11 cellular contexts compared by ENCODE assay signal in the genomic region with DNA sequence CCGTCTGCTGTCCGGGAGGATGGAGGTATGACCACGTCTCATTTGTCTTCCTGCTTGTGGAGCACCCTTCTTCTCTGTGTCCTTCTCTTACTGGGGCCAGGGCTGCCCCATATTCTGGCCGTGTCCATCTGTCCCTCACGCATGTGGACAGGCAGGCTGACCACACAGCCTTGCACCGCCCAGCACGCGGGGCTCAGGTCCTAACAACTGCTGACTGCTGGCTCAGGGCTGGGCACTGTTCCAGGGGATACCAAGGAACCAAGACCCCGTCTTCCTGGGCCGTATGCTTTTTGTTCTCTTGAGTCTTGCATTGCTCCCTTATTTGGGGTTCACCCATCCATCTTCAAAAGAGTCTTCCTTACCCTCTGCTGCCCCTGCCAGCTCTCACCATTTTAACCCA. TPM values are rescaled to one million over a fixed set of nuclear protein-coding genes. Genes with fewer than 3 reads are reported as not detected.
DNase-seq lines count a peak whose midpoint lies in the region; ATAC-seq and TF ChIP-seq lines count a peak whose summit lies in the region.
"Had no signal": no experiment of that assay in that cellular context is flagged by ENCODE, and none has a peak within 500 bp of the region (broad histone marks: within the 10 kb centered on the region; RNA-seq: fewer than 3 reads in every experiment).

No MANE protein-coding gene starts in this region.

- TF ChIP-seq CTCF in Calu3 (IDR thresholded peaks at IDR 0.05; ENCODE audit: unreplicated experiment) (no peak), transverse colon (IDR thresholded peaks at IDR 0.05) (no peak)

- no peaks in the 10 kb centered on the region for H3K9me3 ChIP-seq in transverse colon
- H3K9me3 ChIP-seq: gastroesophageal sphincter had no signal

- peak overlapping the region; percentile 20 for H3K4me3 Mint-ChIP-seq in Calu3 (ENCODE audit: low read depth, unreplicated experiment)
- no peak overlapping the region for H3K4me3 Mint-ChIP-seq in activated naive CD8-positive, alpha-beta T cell treated with anti-CD3 and anti-CD28 coated beads, Interleukin-2, amount 50 U/mL, for 24 hours
- H3K4me3 Mint-ChIP-seq in natural killer cell treated with Interleukin-12 subunit alpha and Interleukin-12 subunit beta and Interleukin-15 and Interleukin-18, amount 100 ng/mL, for 72 hours = peak overlapping the region; percentile 38

- H3K27me3 ChIP-seq in transverse colon = no peaks in the 10 kb centered on the region
- H3K27me3 ChIP-seq: gastroesophageal sphincter had no signal

- no peaks in the 10 kb centered on the region for H3K36me3 ChIP-seq in transverse colon
- H3K36me3 ChIP-seq: gastroesophageal sphincter had no signal

- peaks cover 28% of the 10 kb centered on the region for H3K4me1 Mint-ChIP-seq in Calu3 (ENCODE audit: low read depth, unreplicated experiment)
- peaks cover 30% of the 10 kb centered on the region for H3K4me1 Mint-ChIP-seq in activated naive CD8-positive, alpha-beta T cell treated with anti-CD3 and anti-CD28 coated beads, Interleukin-2, amount 50 U/mL, for 24 hours
- H3K4me1 Mint-ChIP-seq in natural killer cell treated with Interleukin-12 subunit alpha and Interleukin-12 subunit beta and Interleukin-15 and Interleukin-18, amount 100 ng/mL, for 72 hours (ENCODE audit: low read depth in 2 of 2) = peaks cover 21 to 25% of the 10 kb centered on the region in 2 donors

- ATAC-seq in HG02973 (IDR thresholded peaks at IDR 0.05; ENCODE audit: unreplicated experiment) = peak; percentile 12
- ATAC-seq in activated naive CD8-positive, alpha-beta T cell treated with anti-CD3 and anti-CD28 coated beads, Interleukin-2, amount 50 U/mL, for 24 hours = no peak
- peak in 1 of 2 donors; percentile 4 for ATAC-seq in natural killer cell treated with Interleukin-12 subunit alpha and Interleukin-12 subunit beta and Interleukin-15 and Interleukin-18, amount 100 ng/mL, for 72 hours
- ATAC-seq in GM21529 (IDR thresholded peaks at IDR 0.05; ENCODE audit: unreplicated experiment) = no peak
- ATAC-seq in GM18517 (IDR thresholded peaks at IDR 0.05; ENCODE audit: unreplicated experiment) = no peak
- no peak for ATAC-seq in GM19467 (IDR thresholded peaks at IDR 0.05; ENCODE audit: unreplicated experiment)
- ATAC-seq: gastroesophageal sphincter had no signal

- CTCF ChIA-PET in Calu3 (lab: Charles Lee) = interaction anchor here (0.7 kb wide), 1 partner anchor 184 kb away, joined by 8 read pairs; no protein-coding TSS in a partner anchor

- H3K27me3 Mint-ChIP-seq in Calu3 (ENCODE audit: unreplicated experiment) = no peaks in the 10 kb centered on the region
- H3K27me3 Mint-ChIP-seq in activated naive CD8-positive, alpha-beta T cell treated with anti-CD3 and anti-CD28 coated beads, Interleukin-2, amount 50 U/mL, for 24 hours = no peaks in the 10 kb centered on the region
- peaks cover 0 to 3% of the 10 kb centered on the region in 2 donors for H3K27me3 Mint-ChIP-seq in natural killer cell treated with Interleukin-12 subunit alpha and Interleukin-12 subunit beta and Interleukin-15 and Interleukin-18, amount 100 ng/mL, for 72 hours

- no peaks in the 10 kb centered on the region for H3K36me3 Mint-ChIP-seq in Calu3 (ENCODE audit: insufficient read depth, unreplicated experiment)
- no peaks in the 10 kb centered on the region for H3K36me3 Mint-ChIP-seq in activated naive CD8-positive, alpha-beta T cell treated with anti-CD3 and anti-CD28 coated beads, Interleukin-2, amount 50 U/mL, for 24 hours (ENCODE audit: low read depth)
- H3K36me3 Mint-ChIP-seq in natural killer cell treated with Interleukin-12 subunit alpha and Interleukin-12 subunit beta and Interleukin-15 and Interleukin-18, amount 100 ng/mL, for 72 hours = no peaks in the 10 kb centered on the region

- no peaks in the 10 kb centered on the region for H3K9me3 Mint-ChIP-seq in Calu3 (ENCODE audit: low read depth, unreplicated experiment)
- no peaks in the 10 kb centered on the region for H3K9me3 Mint-ChIP-seq in activated naive CD8-positive, alpha-beta T cell treated with anti-CD3 and anti-CD28 coated beads, Interleukin-2, amount 50 U/mL, for 24 hours
- H3K9me3 Mint-ChIP-seq in natural killer cell treated with Interleukin-12 subunit alpha and Interleukin-12 subunit beta and Interleukin-15 and Interleukin-18, amount 100 ng/mL, for 72 hours = no peaks in the 10 kb centered on the region

- TF ChIP-seq POLR2A in transverse colon (IDR thresholded peaks at IDR 0.05) = no peak

- no TSS peak for BruUV-seq in Calu3 (replicated peaks; lab: Mats Ljungman, UMichigan)

- H3K27ac ChIP-seq in transverse colon = no peak overlapping the region
- H3K27ac ChIP-seq: C4-2B, gastroesophageal sphincter had no signal

- DNase-seq in Calu3 (no peak), transverse colon (no peak)
- DNase-seq in activated naive CD8-positive, alpha-beta T cell treated with anti-CD3 and anti-CD28 coated beads, Interleukin-2, amount 50 U/mL, for 24 hours = no peak
- peak; percentile 56 for DNase-seq in natural killer cell treated with Interleukin-12 subunit alpha and Interleukin-12 subunit beta and Interleukin-15 and Interleukin-18, amount 100 ng/mL, for 72 hours (ENCODE audit: low spot score)
- DNase-seq: NCI-H1930 had no signal

- in situ Hi-C loops in transverse colon (cut with MboI; ENCODE audit: low pct_ligation_motif_present in 1 of 4, low pct_unique_long_range_greater_than_20kb in 1 of 4, low sequenced_read_pairs in 3 of 4) = loop anchor here in 2 of 4 donors (10.0 to 25.0 kb wide), 2 partner anchors 180 to 187 kb away; no protein-coding TSS in a partner anchor

- H3K4me1 ChIP-seq in transverse colon = peaks cover 7 to 49% (median 26%) of the 10 kb centered on the region in 4 donors

- 73 to 90% methylated on average over 9 to 10 of the region's 10 CpGs for WGBS in transverse colon (ENCODE audit: low coverage in 1 of 2), 2 donors

- H3K27ac Mint-ChIP-seq in Calu3 (ENCODE audit: unreplicated experiment) = peak overlapping the region; percentile 1
- peak overlapping the region; percentile 61 for H3K27ac Mint-ChIP-seq in activated naive CD8-positive, alpha-beta T cell treated with anti-CD3 and anti-CD28 coated beads, Interleukin-2, amount 50 U/mL, for 24 hours
- peak overlapping the region in 1 of 2 donors; percentile 25 for H3K27ac Mint-ChIP-seq in natural killer cell treated with Interleukin-12 subunit alpha and Interleukin-12 subunit beta and Interleukin-15 and Interleukin-18, amount 100 ng/mL, for 72 hours

- TF ChIP-seq EP300 in transverse colon (IDR thresholded peaks at IDR 0.05; ENCODE audit: low read depth) = no peak

- intact Hi-C loops in Calu3 (cut with micrococcal nuclease; ENCODE audit: unreplicated experiment) = no loop called here
- intact Hi-C loops in transverse colon (cut with DNase I; ENCODE audit: low total_unique reads) = no loop called here

- H3K4me3 ChIP-seq in transverse colon = no peak overlapping the region
- H3K4me3 ChIP-seq: gastroesophageal sphincter had no signal

RNA-seq across cellular contexts. Expression of gene SPSB1, which starts 17.5 kb away (rescaled TPM):
- total RNA-seq in Calu3 (2022) = 4.9 and 5.8 TPM in 2 replicates
- total RNA-seq in natural killer cell treated with Interleukin-12 subunit alpha and Interleukin-12 subunit beta and Interleukin-15 and Interleukin-18, amount 100 ng/mL, for 72 hours = 1 to 10 TPM in 1 of 2 donors, under 1 TPM in 1; 0.78 to 1.4 TPM
- 10 to 100 TPM; 40.0 to 82.1 (median 52.6) TPM for total RNA-seq in transverse colon

RNA-seq across cellular contexts. Expression of gene H6PD, which starts 40.6 kb away (rescaled TPM):
- total RNA-seq in Calu3 (2022) = 18.0 TPM in 2 replicates
- total RNA-seq in natural killer cell treated with Interleukin-12 subunit alpha and Interleukin-12 subunit beta and Interleukin-15 and Interleukin-18, amount 100 ng/mL, for 72 hours = 10 to 100 TPM; 14.1 to 15.1 TPM
- 10 to 100 TPM; 24.1 to 49.4 (median 26.7) TPM for total RNA-seq in transverse colon
